ENCODE assay signal across 1 cellular context in the genomic region with DNA sequence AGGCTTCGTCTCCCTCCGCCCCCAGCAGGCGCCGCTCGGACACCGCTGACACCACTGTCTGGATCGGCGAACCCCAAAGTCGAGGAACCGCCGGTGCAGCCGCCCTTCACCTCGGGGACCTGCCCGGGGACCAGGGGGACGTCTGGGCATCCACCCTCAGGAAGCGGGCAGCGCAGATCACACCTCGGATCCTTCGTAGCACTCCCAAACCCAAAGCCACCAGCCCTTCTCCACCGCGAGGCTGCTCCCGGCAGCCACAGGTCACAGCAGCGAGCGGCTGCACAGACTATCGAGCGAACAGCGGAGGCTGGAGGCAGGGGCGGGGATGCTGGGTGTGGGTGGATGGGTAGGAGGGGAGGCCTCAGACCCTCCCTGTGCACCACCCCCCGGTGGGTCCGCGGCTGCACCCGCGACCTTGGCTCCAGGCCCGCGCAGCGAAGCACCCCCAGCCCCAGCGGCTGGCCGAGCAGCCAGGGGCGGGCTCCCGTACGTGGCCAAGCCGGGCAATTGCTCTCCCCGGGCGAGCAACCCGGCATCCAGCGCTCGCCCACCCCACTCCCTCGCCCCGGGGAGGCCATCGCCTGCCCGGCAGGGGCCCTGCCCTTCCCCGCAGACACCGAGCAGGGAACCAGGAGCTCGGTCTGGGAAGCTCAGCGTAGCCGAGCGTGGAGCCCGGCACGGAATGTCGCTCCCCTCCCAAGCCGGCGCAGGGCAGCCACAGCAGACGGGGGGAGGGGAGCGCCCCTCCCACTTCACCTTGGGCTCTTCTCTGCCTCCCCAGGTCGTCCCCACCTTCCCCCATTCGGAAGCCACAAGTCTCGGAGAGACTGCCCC.
A peak's percentile ranks its signal among the peaks of the same experiment; 100 is the strongest.
TF ChIP-seq lines count a peak whose summit lies in the region.

No MANE protein-coding gene starts in this region.

TF ChIP-seq in HepG2, 621 proteins besides CTCF, POLR2A, EP300 and RAD21 (continued from another document):
- TF ChIP-seq, protein P1, sequence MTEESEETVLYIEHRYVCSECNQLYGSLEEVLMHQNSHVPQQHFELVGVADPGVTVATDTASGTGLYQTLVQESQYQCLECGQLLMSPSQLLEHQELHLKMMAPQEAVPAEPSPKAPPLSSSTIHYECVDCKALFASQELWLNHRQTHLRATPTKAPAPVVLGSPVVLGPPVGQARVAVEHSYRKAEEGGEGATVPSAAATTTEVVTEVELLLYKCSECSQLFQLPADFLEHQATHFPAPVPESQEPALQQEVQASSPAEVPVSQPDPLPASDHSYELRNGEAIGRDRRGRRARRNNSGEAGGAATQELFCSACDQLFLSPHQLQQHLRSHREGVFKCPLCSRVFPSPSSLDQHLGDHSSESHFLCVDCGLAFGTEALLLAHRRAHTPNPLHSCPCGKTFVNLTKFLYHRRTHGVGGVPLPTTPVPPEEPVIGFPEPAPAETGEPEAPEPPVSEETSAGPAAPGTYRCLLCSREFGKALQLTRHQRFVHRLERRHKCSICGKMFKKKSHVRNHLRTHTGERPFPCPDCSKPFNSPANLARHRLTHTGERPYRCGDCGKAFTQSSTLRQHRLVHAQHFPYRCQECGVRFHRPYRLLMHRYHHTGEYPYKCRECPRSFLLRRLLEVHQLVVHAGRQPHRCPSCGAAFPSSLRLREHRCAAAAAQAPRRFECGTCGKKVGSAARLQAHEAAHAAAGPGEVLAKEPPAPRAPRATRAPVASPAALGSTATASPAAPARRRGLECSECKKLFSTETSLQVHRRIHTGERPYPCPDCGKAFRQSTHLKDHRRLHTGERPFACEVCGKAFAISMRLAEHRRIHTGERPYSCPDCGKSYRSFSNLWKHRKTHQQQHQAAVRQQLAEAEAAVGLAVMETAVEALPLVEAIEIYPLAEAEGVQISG (CRISPR knock-in tag; IDR thresholded peaks at IDR 0.05): peak; percentile 14; the same call in 1 of the 2 replicates
- TF ChIP-seq STAG1 (CRISPR knock-in tag; IDR thresholded peaks at IDR 0.05): peak; percentile 65
- TF ChIP-seq, protein P2, sequence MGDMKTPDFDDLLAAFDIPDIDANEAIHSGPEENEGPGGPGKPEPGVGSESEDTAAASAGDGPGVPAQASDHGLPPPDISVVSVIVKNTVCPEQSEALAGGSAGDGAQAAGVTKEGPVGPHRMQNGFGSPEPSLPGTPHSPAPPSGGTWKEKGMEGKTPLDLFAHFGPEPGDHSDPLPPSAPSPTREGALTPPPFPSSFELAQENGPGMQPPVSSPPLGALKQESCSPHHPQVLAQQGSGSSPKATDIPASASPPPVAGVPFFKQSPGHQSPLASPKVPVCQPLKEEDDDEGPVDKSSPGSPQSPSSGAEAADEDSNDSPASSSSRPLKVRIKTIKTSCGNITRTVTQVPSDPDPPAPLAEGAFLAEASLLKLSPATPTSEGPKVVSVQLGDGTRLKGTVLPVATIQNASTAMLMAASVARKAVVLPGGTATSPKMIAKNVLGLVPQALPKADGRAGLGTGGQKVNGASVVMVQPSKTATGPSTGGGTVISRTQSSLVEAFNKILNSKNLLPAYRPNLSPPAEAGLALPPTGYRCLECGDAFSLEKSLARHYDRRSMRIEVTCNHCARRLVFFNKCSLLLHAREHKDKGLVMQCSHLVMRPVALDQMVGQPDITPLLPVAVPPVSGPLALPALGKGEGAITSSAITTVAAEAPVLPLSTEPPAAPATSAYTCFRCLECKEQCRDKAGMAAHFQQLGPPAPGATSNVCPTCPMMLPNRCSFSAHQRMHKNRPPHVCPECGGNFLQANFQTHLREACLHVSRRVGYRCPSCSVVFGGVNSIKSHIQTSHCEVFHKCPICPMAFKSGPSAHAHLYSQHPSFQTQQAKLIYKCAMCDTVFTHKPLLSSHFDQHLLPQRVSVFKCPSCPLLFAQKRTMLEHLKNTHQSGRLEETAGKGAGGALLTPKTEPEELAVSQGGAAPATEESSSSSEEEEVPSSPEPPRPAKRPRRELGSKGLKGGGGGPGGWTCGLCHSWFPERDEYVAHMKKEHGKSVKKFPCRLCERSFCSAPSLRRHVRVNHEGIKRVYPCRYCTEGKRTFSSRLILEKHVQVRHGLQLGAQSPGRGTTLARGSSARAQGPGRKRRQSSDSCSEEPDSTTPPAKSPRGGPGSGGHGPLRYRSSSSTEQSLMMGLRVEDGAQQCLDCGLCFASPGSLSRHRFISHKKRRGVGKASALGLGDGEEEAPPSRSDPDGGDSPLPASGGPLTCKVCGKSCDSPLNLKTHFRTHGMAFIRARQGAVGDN (CRISPR knock-in tag; IDR thresholded peaks at IDR 0.05): peak; percentile 34
- TF ChIP-seq HNRNPLL (IDR thresholded peaks at IDR 0.05; ENCODE audit: low read depth, low read length, poor library complexity, severe bottlenecking): peak; percentile 30
- peak; percentile 11; the same call in 1 of the 2 replicates for TF ChIP-seq MYC (CRISPR knock-in tag; IDR thresholded peaks at IDR 0.05; ENCODE audit: borderline replicate concordance)
- peak; percentile 30; the same call in 1 of the 2 replicates for TF ChIP-seq MTF2 (CRISPR knock-in tag; IDR thresholded peaks at IDR 0.05; ENCODE audit: borderline replicate concordance)
- TF ChIP-seq, protein P3, sequence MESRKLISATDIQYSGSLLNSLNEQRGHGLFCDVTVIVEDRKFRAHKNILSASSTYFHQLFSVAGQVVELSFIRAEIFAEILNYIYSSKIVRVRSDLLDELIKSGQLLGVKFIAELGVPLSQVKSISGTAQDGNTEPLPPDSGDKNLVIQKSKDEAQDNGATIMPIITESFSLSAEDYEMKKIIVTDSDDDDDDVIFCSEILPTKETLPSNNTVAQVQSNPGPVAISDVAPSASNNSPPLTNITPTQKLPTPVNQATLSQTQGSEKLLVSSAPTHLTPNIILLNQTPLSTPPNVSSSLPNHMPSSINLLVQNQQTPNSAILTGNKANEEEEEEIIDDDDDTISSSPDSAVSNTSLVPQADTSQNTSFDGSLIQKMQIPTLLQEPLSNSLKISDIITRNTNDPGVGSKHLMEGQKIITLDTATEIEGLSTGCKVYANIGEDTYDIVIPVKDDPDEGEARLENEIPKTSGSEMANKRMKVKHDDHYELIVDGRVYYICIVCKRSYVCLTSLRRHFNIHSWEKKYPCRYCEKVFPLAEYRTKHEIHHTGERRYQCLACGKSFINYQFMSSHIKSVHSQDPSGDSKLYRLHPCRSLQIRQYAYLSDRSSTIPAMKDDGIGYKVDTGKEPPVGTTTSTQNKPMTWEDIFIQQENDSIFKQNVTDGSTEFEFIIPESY (CRISPR knock-in tag; IDR thresholded peaks at IDR 0.05): peak; percentile 51; the same call in 1 of the 2 replicates
- TF ChIP-seq, protein P4, sequence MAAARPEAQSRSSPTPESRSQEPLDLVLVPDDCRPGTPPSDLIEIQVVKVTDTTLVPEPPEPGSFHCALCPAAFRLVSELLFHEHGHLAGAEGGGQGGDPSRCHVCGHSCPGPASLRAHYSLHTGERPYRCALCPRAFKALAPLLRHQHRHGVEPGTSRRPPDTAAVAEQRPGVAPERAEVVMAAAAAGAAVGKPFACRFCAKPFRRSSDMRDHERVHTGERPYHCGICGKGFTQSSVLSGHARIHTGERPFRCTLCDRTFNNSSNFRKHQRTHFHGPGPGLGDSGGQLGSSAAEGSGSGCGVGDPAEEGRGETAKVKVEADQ (CRISPR knock-in tag; IDR thresholded peaks at IDR 0.05; ENCODE audit: borderline replicate concordance): no peak
- TF ChIP-seq ZIK1 (CRISPR knock-in tag; IDR thresholded peaks at IDR 0.05; ENCODE audit: borderline replicate concordance, low read depth): no peak
- TF ChIP-seq YEATS4 (CRISPR knock-in tag; IDR thresholded peaks at IDR 0.05; ENCODE audit: borderline replicate concordance): 0 out of 2 replicates have a peak, but pooled peaks have one; percentile 24
- TF ChIP-seq CEBPB (IDR thresholded peaks at IDR 0.05; ENCODE audit: borderline replicate concordance, low read depth, low read length): no peak
- no peak for TF ChIP-seq ZNF317 (CRISPR knock-in tag; IDR thresholded peaks at IDR 0.05)
- TF ChIP-seq, protein P5, sequence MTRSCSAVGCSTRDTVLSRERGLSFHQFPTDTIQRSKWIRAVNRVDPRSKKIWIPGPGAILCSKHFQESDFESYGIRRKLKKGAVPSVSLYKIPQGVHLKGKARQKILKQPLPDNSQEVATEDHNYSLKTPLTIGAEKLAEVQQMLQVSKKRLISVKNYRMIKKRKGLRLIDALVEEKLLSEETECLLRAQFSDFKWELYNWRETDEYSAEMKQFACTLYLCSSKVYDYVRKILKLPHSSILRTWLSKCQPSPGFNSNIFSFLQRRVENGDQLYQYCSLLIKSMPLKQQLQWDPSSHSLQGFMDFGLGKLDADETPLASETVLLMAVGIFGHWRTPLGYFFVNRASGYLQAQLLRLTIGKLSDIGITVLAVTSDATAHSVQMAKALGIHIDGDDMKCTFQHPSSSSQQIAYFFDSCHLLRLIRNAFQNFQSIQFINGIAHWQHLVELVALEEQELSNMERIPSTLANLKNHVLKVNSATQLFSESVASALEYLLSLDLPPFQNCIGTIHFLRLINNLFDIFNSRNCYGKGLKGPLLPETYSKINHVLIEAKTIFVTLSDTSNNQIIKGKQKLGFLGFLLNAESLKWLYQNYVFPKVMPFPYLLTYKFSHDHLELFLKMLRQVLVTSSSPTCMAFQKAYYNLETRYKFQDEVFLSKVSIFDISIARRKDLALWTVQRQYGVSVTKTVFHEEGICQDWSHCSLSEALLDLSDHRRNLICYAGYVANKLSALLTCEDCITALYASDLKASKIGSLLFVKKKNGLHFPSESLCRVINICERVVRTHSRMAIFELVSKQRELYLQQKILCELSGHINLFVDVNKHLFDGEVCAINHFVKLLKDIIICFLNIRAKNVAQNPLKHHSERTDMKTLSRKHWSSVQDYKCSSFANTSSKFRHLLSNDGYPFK (CRISPR knock-in tag; IDR thresholded peaks at IDR 0.05; ENCODE audit: borderline replicate concordance): no peak
